In the genomic region with DNA sequence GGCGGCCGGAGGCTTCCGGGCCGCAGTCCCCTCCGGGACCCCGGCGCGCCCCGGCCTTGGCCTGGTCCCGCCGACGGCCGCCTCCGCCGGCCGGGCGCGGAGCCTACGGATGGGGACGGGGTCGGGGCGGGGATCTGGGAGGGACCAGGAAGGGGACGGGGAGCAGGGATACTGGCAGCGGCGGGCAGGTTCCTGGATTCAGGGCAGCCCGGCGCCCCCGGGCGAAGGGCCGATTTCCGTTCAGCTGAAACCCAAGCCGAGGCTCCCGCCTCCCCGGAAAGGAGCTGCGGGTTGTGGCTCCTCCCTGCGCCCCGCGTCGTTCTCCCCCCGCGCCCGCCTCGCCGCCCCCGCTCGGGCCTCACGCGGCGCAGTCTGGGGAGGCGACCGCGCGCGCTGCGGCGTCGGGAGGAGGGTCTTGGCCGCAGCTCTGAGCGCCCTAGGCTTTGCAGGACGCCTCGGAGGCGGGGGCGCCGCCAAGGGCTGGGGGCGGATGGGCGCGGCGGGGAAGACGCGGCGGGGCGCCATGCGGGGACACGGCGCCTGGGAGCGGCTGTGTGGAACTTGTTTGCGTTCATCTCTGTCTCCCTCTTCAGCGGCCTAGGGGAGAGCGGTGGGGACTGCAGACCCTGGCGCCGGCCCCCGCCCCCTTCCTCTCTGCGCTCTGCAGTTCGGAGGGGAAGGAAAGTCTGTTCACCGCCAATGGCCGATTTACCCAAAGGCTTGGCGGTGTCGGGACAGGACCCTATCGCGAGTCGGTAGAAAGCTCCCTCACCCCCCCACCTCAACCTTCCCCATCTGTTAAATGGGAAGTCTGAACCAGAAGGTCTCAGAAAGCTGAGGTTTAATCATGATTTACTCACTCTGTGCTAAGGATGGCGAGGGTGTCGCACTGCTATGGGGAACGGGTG, we compare ENCODE assay signal across 8 cellular contexts. TPM values are rescaled to one million over a fixed set of nuclear protein-coding genes. Genes with fewer than 3 reads are reported as not detected.
A peak's percentile ranks its signal among the peaks of the same experiment; 100 is the strongest.
DNase-seq lines count a peak whose midpoint lies in the region; ATAC-seq and TF ChIP-seq lines count a peak whose summit lies in the region.

No MANE protein-coding gene starts in this region.

- DNase-seq in Caki2 (ENCODE audit: low read depth) (peak; percentile 8), NCI-H1105 (lab: John Stamatoyannopoulos, UW) (peak; percentile 78), fibroblast of the aortic adventitia (ENCODE audit: low read depth) (no peak), osteocyte (ENCODE audit: extremely low spot score, unreplicated experiment) (no peak), RKO (ENCODE audit: low spot score) (no peak)
- DNase-seq in activated CD8-positive, alpha-beta T cell treated with anti-CD3 and anti-CD28 coated beads for 36 hours: peak; percentile 20
- DNase-seq in stimulated activated CD4-positive, alpha-beta T cell treated with anti-CD3 and anti-CD28 coated beads, Interleukin-4, amount 100 ng/mL, for 1 hour: no peak

- peaks cover 45% of the 10 kb centered on the region for H3K27me3 Mint-ChIP-seq in activated CD8-positive, alpha-beta T cell treated with anti-CD3 and anti-CD28 coated beads for 36 hours
- peaks cover 10% of the 10 kb centered on the region for H3K27me3 Mint-ChIP-seq in osteocyte (ENCODE audit: unreplicated experiment)

- CTCF ChIA-PET in activated CD8-positive, alpha-beta T cell treated with anti-CD3 and anti-CD28 coated beads for 36 hours (lab: Charles Lee): interaction anchor here (1.6 kb wide), 2 partner anchors 22 to 68 kb away, joined by 3 to 4 read pairs; no protein-coding TSS in a partner anchor

- H3K36me3 Mint-ChIP-seq in activated CD8-positive, alpha-beta T cell treated with anti-CD3 and anti-CD28 coated beads for 36 hours (ENCODE audit: low read depth): no peaks in the 10 kb centered on the region
- H3K36me3 Mint-ChIP-seq in osteocyte (ENCODE audit: unreplicated experiment): peaks cover under 1% of the 10 kb centered on the region

- H3K4me3 Mint-ChIP-seq in activated CD8-positive, alpha-beta T cell treated with anti-CD3 and anti-CD28 coated beads for 36 hours: no peak overlapping the region
- H3K4me3 Mint-ChIP-seq in osteocyte (ENCODE audit: unreplicated experiment): peak overlapping the region; percentile 71

- H3K4me3 ChIP-seq in fibroblast of the aortic adventitia (ENCODE audit: low read depth, low read length): peak overlapping the region; percentile 51

- in situ Hi-C loops in Caki2 (cut with HindIII; ENCODE audit: low pct_unique_long_range_greater_than_20kb, low sequenced_read_pairs): no loop called here

- H3K4me1 Mint-ChIP-seq in activated CD8-positive, alpha-beta T cell treated with anti-CD3 and anti-CD28 coated beads for 36 hours (ENCODE audit: low read depth): peaks cover 3% of the 10 kb centered on the region
- H3K4me1 Mint-ChIP-seq in osteocyte (ENCODE audit: unreplicated experiment): peaks cover 7% of the 10 kb centered on the region

- POLR2A ChIA-PET in activated CD8-positive, alpha-beta T cell treated with anti-CD3 and anti-CD28 coated beads for 36 hours (lab: Charles Lee): no interaction called here

- no peak overlapping the region for H3K27ac Mint-ChIP-seq in activated CD8-positive, alpha-beta T cell treated with anti-CD3 and anti-CD28 coated beads for 36 hours
- H3K27ac Mint-ChIP-seq in osteocyte (ENCODE audit: unreplicated experiment): no peak overlapping the region

- intact Hi-C loops in activated CD8-positive, alpha-beta T cell treated with anti-CD3 and anti-CD28 coated beads for 36 hours (cut with micrococcal nuclease): no loop called here

- peaks cover 4% of the 10 kb centered on the region for H3K9me3 Mint-ChIP-seq in activated CD8-positive, alpha-beta T cell treated with anti-CD3 and anti-CD28 coated beads for 36 hours
- H3K9me3 Mint-ChIP-seq in osteocyte (ENCODE audit: unreplicated experiment): peaks cover 3% of the 10 kb centered on the region

- TF ChIP-seq CTCF in activated CD8-positive, alpha-beta T cell treated with anti-CD3 and anti-CD28 coated beads for 36 hours (IDR thresholded peaks at IDR 0.05): no peak
- no peak for TF ChIP-seq CTCF in fibroblast of the aortic adventitia (IDR thresholded peaks at IDR 0.05; ENCODE audit: insufficient read depth, low read length)
- TF ChIP-seq CTCF in osteocyte (IDR thresholded peaks at IDR 0.05): no peak

- ATAC-seq in activated CD8-positive, alpha-beta T cell treated with anti-CD3 and anti-CD28 coated beads for 36 hours: peak; percentile 50
- no peak for ATAC-seq in HG03175 (IDR thresholded peaks at IDR 0.05; ENCODE audit: unreplicated experiment)

RNA-seq across cellular contexts. Expression of a gene that starts 22.7 kb away (rescaled TPM):
- total RNA-seq in Caki2 (2014; rRNA removed; shearing (Covaris generic); ENCODE audit: low replicate concordance): 7.6 and 12.5 TPM in 2 replicates
- total RNA-seq in activated CD8-positive, alpha-beta T cell treated with anti-CD3 and anti-CD28 coated beads for 36 hours: 10 to 100 TPM; 10.0 to 10.1 TPM
- 24.1 and 36.2 TPM in 2 replicates for total RNA-seq in fibroblast of the aortic adventitia (ENCODE audit: low replicate concordance)
- 33.2 and 33.5 TPM in 2 replicates for total RNA-seq in osteocyte

Comparison
In these comparisons a context has a peak if more than half of its experiments do, and no peak if none do; other contexts are left out.
1. DNase-seq: peak in Caki2 (single experiment), NCI-H1105 (single experiment) and activated CD8-positive, alpha-beta T cell treated with anti-CD3 and anti-CD28 coated beads for 36 hours (single experiment); none in fibroblast of the aortic adventitia (single experiment), osteocyte (single experiment), RKO (single experiment) and stimulated activated CD4-positive, alpha-beta T cell treated with anti-CD3 and anti-CD28 coated beads, Interleukin-4, amount 100 ng/mL, for 1 hour (single experiment).